Comparison of ENCODE assay signal across 8 cellular contexts in the genomic region with DNA sequence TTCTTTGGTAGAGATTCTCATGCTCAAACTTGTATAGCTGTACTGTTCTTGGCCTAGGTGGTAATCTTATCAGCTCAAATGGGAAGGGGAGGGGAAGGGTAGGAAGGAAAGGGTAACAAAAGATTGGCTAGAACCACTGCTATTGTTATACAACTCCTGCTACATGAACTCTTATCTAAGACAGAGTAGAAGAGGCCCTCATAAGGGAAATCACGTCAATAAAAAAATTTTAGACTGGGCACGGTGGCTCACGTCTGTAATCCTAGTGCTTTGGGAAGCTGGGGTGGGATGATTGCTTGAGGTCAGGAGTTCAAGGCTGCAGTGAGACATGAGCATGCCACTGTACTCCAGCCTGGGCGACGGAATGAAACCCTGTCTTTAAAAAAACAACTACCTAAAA. TPM values are rescaled to one million over a fixed set of nuclear protein-coding genes. Genes with fewer than 3 reads are reported as not detected.
A peak's percentile ranks its signal among the peaks of the same experiment; 100 is the strongest.
DNase-seq lines count a peak whose midpoint lies in the region; ATAC-seq and TF ChIP-seq lines count a peak whose summit lies in the region.

No MANE protein-coding gene starts in this region.

- H3K27me3 Mint-ChIP-seq in activated naive CD4-positive, alpha-beta T cell treated with anti-CD3 and anti-CD28 coated beads for 36 hours (ENCODE audit: low read depth) = no peaks in the 10 kb centered on the region

- intact Hi-C loops in activated naive CD4-positive, alpha-beta T cell treated with anti-CD3 and anti-CD28 coated beads for 36 hours (cut with micrococcal nuclease) = no loop called here
- intact Hi-C loops in body of pancreas (cut with DNase I) = no loop called here

- H3K4me3 Mint-ChIP-seq in activated naive CD4-positive, alpha-beta T cell treated with anti-CD3 and anti-CD28 coated beads for 36 hours = no peak overlapping the region

- DNase-seq in activated naive CD4-positive, alpha-beta T cell treated with anti-CD3 and anti-CD28 coated beads for 36 hours = no peak
- DNase-seq in activated naive CD4-positive, alpha-beta T cell (lab: John Stamatoyannopoulos, UW) = no peak
- DNase-seq in body of pancreas (no peak), lung (ENCODE audit: low spot score) (no peak), upper lobe of left lung (no peak), NCI-H748 treated with DMSO at 0.1 percent for 48 hours (lab: John Stamatoyannopoulos, UW) (no peak), cortex of kidney (lab: John Stamatoyannopoulos, UW) (no peak)
- no peak for DNase-seq in stimulated activated CD4-positive, alpha-beta T cell treated with anti-CD3 and anti-CD28 coated beads, Interleukin-4, amount 100 ng/mL, for 4 hours

- H3K27ac Mint-ChIP-seq in activated naive CD4-positive, alpha-beta T cell treated with anti-CD3 and anti-CD28 coated beads for 36 hours = peak overlapping the region; percentile 65

- peak; percentile 3 to 84 (median 46) for TF ChIP-seq EP300 in upper lobe of left lung (IDR thresholded peaks at IDR 0.05)

- H3K36me3 ChIP-seq in body of pancreas (replicated peaks in 1 of 2; ENCODE audit: insufficient read depth in 1 of 2, low read depth in 2 of 2) (no peaks in the 10 kb centered on the region), lung (ENCODE audit: control insufficient read depth in 2 of 2, insufficient read depth in 2 of 2, low read length in 2 of 2) (peaks cover 16 to 24% of the 10 kb centered on the region in 2 donors), upper lobe of left lung (peaks cover 15 to 72% (median 28%) of the 10 kb centered on the region in 4 donors)

- ATAC-seq in body of pancreas = peak; percentile 27
- no peak for ATAC-seq in lung (ENCODE audit: insufficient read depth, low FRiP score)
- peak in 1 of 2 donors; percentile 66 for ATAC-seq in upper lobe of left lung (ENCODE audit: low FRiP score in 2 of 2)

- H3K27ac ChIP-seq in body of pancreas (peak overlapping the region in 2 of 4 donors; percentile 16 to 22), lung (ENCODE audit: low read depth in 1 of 2, low read length in 1 of 2) (peak overlapping the region; percentile 63 to 74), upper lobe of left lung (peak overlapping the region; percentile 56 to 96 (median 81))

- H3K4me1 ChIP-seq in body of pancreas = peaks cover 33% of the 10 kb centered on the region
- H3K4me1 ChIP-seq in lung (ENCODE audit: control insufficient read depth in 2 of 2, insufficient read depth in 2 of 2, low read length in 2 of 2) = peaks cover 9 to 39% of the 10 kb centered on the region in 2 donors
- H3K4me1 ChIP-seq in upper lobe of left lung = peaks cover 91 to 97% (median 93%) of the 10 kb centered on the region in 4 donors

- no peak overlapping the region for H3K4me3 ChIP-seq in body of pancreas
- H3K4me3 ChIP-seq in lung = no peak overlapping the region
- no peak overlapping the region for H3K4me3 ChIP-seq in upper lobe of left lung

- TF ChIP-seq CTCF in body of pancreas (IDR thresholded peaks at IDR 0.05) (no peak), lung (IDR thresholded peaks at IDR 0.05; ENCODE audit: control extremely low read depth, extremely low read depth) (no peak), upper lobe of left lung (IDR thresholded peaks at IDR 0.05) (no peak)

- H3K36me3 Mint-ChIP-seq in activated naive CD4-positive, alpha-beta T cell treated with anti-CD3 and anti-CD28 coated beads for 36 hours (ENCODE audit: low read depth) = peaks cover 22% of the 10 kb centered on the region

- H3K9me3 Mint-ChIP-seq in activated naive CD4-positive, alpha-beta T cell treated with anti-CD3 and anti-CD28 coated beads for 36 hours = no peaks in the 10 kb centered on the region

- CTCF ChIA-PET in activated naive CD4-positive, alpha-beta T cell treated with anti-CD3 and anti-CD28 coated beads for 36 hours (lab: Charles Lee) = interaction anchor here (0.9 to 1.2 kb wide), 2 partner anchors 15 to 33 kb away, joined by 4 to 6 read pairs; no protein-coding TSS in a partner anchor

- WGBS in body of pancreas, 2 donors = 53 to 59% methylated on average over 5 of the region's 5 CpGs
- whole genome bisulfite sequencing in lung, 2 donors = 42 to 48% methylated on average over 5 of the region's 5 CpGs
- 32 to 37% methylated on average over 5 of the region's 5 CpGs for WGBS in upper lobe of left lung, 2 donors

- no peak for TF ChIP-seq POLR2A in body of pancreas (IDR thresholded peaks at IDR 0.05)
- TF ChIP-seq POLR2A in upper lobe of left lung (IDR thresholded peaks at IDR 0.05) = no peak

- peaks cover 35% of the 10 kb centered on the region for H3K4me1 Mint-ChIP-seq in activated naive CD4-positive, alpha-beta T cell treated with anti-CD3 and anti-CD28 coated beads for 36 hours (ENCODE audit: low read depth)

- no peaks in the 10 kb centered on the region for H3K9me3 ChIP-seq in body of pancreas
- H3K9me3 ChIP-seq in lung (ENCODE audit: control insufficient read depth in 2 of 2, insufficient read depth in 1 of 2, low read length in 1 of 2) = no peaks in the 10 kb centered on the region
- no peaks in the 10 kb centered on the region for H3K9me3 ChIP-seq in upper lobe of left lung

- H3K27me3 ChIP-seq in body of pancreas = no peaks in the 10 kb centered on the region
- H3K27me3 ChIP-seq in lung (ENCODE audit: control insufficient read depth, insufficient read depth) = no peaks in the 10 kb centered on the region
- H3K27me3 ChIP-seq in upper lobe of left lung = no peaks in the 10 kb centered on the region

RNA-seq across cellular contexts. Expression of a gene that starts 15.9 kb away (rescaled TPM):
- total RNA-seq in activated naive CD4-positive, alpha-beta T cell treated with anti-CD3 and anti-CD28 coated beads for 36 hours = 10 to 100 TPM; 34.0 to 37.7 TPM
- 10 to 100 TPM; 59.9 to 70.5 TPM for total RNA-seq in body of pancreas
- total RNA-seq in lung = 100 to 1,000 TPM; 405 to 470 TPM
- polyA plus RNA-seq in lung = 100 to 1,000 TPM; 311 to 413 TPM
- total RNA-seq in upper lobe of left lung = 100 to 1,000 TPM in 5 of 6 donors, 10 to 100 TPM in 1; 96.4 to 480 (median 362) TPM
